ENCODE assay signal across 1 cellular context in genomic region chr20:63863021-63863797, GRCh38.
TF ChIP-seq lines count a peak whose summit lies in the region.

No MANE protein-coding gene starts in this region.

TF ChIP-seq in H1, 55 proteins besides CTCF, POLR2A, EP300 and RAD21:
- no peak for TF ChIP-seq HDAC2 (IDR thresholded peaks at IDR 0.05; ENCODE audit: borderline replicate concordance in 1 of 2, low read depth in 2 of 2, low read length in 2 of 2)
- TF ChIP-seq RFX5 (IDR thresholded peaks at IDR 0.05; ENCODE audit: borderline replicate concordance, low read depth, low read length) = no peak
- TF ChIP-seq NANOG (IDR thresholded peaks at IDR 0.05; ENCODE audit: insufficient read depth, low read depth, low read length, poor library complexity, severe bottlenecking) = no peak
- no peak for TF ChIP-seq KDM5A (IDR thresholded peaks at IDR 0.05; ENCODE audit: low read length)
- no peak for TF ChIP-seq CTBP2 (IDR thresholded peaks at IDR 0.05; ENCODE audit: borderline replicate concordance, insufficient read depth, insufficient read length, low read length)
- no peak for TF ChIP-seq SAP30 (IDR thresholded peaks at IDR 0.05; ENCODE audit: insufficient read depth, insufficient replicate concordance, low read length)
- TF ChIP-seq CHD2 (IDR thresholded peaks at IDR 0.05; ENCODE audit: low read length) = no peak
- no peak for TF ChIP-seq EZH2 (IDR thresholded peaks at IDR 0.05; ENCODE audit: low read depth, low read length, severe bottlenecking)
- TF ChIP-seq NRF1 (IDR thresholded peaks at IDR 0.05; ENCODE audit: low read depth, low read length) = no peak
- no peak for TF ChIP-seq TEAD4 (IDR thresholded peaks at IDR 0.05; ENCODE audit: low read depth, low read length)
- TF ChIP-seq KDM4A (IDR thresholded peaks at IDR 0.05; ENCODE audit: low read depth, low read length, severe bottlenecking) = no peak
- TF ChIP-seq MAX (IDR thresholded peaks at IDR 0.05) = no peak
- no peak for TF ChIP-seq SIRT6 (IDR thresholded peaks at IDR 0.05; ENCODE audit: low read length)
- no peak for TF ChIP-seq ATF2 (IDR thresholded peaks at IDR 0.05; ENCODE audit: low read length)
- TF ChIP-seq PHF8 (conservative IDR thresholded peaks at IDR 0.05; ENCODE audit: low read depth, low read length) = no peak
- TF ChIP-seq TBP (IDR thresholded peaks at IDR 0.05; ENCODE audit: low read depth, low read length) = no peak
- TF ChIP-seq CBX5 (IDR thresholded peaks at IDR 0.05; ENCODE audit: low read depth, low read length) = no peak
- no peak for TF ChIP-seq BACH1 (IDR thresholded peaks at IDR 0.05; ENCODE audit: low read length)
